In the genomic region with DNA sequence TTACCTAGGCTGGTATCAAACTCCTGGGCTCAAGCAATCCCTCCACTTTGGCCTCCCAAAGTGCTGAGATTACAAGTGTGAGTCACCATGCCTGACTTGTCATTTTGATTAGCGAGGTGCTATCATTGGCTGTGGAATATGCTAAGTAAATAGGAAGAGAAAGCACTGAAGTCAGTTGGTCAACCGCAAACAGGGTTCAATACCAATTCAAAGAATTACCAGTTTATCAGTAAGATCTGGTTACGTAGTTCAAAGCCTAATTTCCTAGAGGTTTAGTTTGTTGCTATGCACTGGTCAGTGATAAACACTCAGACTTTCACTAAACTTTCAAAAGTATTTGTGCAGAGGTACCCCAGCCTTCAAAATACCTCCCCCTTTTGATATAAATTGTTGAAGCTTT, we compare ENCODE assay signal across 13 cellular contexts. TPM values are rescaled to one million over a fixed set of nuclear protein-coding genes. Genes with fewer than 3 reads are reported as not detected.
DNase-seq lines count a peak whose midpoint lies in the region; ATAC-seq and TF ChIP-seq lines count a peak whose summit lies in the region.
"Had no signal": no experiment of that assay in that cellular context is flagged by ENCODE, and none has a peak within 500 bp of the region (broad histone marks: within the 10 kb centered on the region; RNA-seq: fewer than 3 reads in every experiment).

No MANE protein-coding gene starts in this region.

- H3K27me3 ChIP-seq in smooth muscle cell (ENCODE audit: low read depth) (no peaks in the 10 kb centered on the region), Karpas-422 (ENCODE audit: low read length) (no peaks in the 10 kb centered on the region)
- H3K27me3 ChIP-seq: hepatocyte had no signal

- H3K4me2 ChIP-seq in smooth muscle cell (no peak overlapping the region), Karpas-422 (ENCODE audit: low read depth, low read length, poor library complexity, severe bottlenecking) (no peak overlapping the region)
- H3K4me2 ChIP-seq: hepatocyte had no signal

- H2AFZ ChIP-seq in smooth muscle cell (ENCODE audit: low read depth) = no peak overlapping the region
- H2AFZ ChIP-seq in Karpas-422 (ENCODE audit: low read length) = no peak overlapping the region
- H2AFZ ChIP-seq: hepatocyte had no signal

- CTCF ChIA-PET in Calu3 (lab: Charles Lee) = no interaction called here
- CTCF ChIA-PET in activated CD4-positive, alpha-beta memory T cell treated with anti-CD3 and anti-CD28 coated beads for 36 hours (lab: Charles Lee) = interaction anchor here (1.2 to 3.5 kb wide), 2 partner anchors 107 to 120 kb away, joined by 3 to 13 read pairs; no protein-coding TSS in a partner anchor

- peak; percentile 10 for DNase-seq in Calu3
- peak; percentile 45 for DNase-seq in M059J (ENCODE audit: low read depth)
- DNase-seq in activated CD4-positive, alpha-beta memory T cell treated with anti-CD3 and anti-CD28 coated beads for 36 hours = no peak
- DNase-seq in fibroblast of the aortic adventitia (ENCODE audit: low read depth) = peak; percentile 14
- no peak for DNase-seq in smooth muscle cell (lab: John Stamatoyannopoulos, UW; ENCODE audit: unreplicated experiment)
- no peak for DNase-seq in Karpas-422
- no peak for DNase-seq in nephron progenitor cell
- DNase-seq: activated naive CD8-positive, alpha-beta T cell treated with anti-CD3 and anti-CD28 coated beads, Interleukin-2, amount 10 ng/mL, durations not matched to agents 7 days and 5 days; activated T-cell treated with anti-CD3 and anti-CD28 coated beads for 4 hours; AML-193 had no signal

- no peaks in the 10 kb centered on the region for H3K27me3 Mint-ChIP-seq in Calu3 (ENCODE audit: unreplicated experiment)
- no peaks in the 10 kb centered on the region for H3K27me3 Mint-ChIP-seq in activated CD4-positive, alpha-beta memory T cell treated with anti-CD3 and anti-CD28 coated beads for 36 hours
- H3K27me3 Mint-ChIP-seq in nephron progenitor cell (ENCODE audit: low read depth, poor library complexity) = no peaks in the 10 kb centered on the region
- H3K27me3 Mint-ChIP-seq: activated naive CD8-positive, alpha-beta T cell treated with anti-CD3 and anti-CD28 coated beads, Interleukin-2, amount 10 ng/mL, durations not matched to agents 7 days and 5 days had no signal

- H3K9me3 Mint-ChIP-seq in Calu3 (ENCODE audit: low read depth, unreplicated experiment) (no peaks in the 10 kb centered on the region), nephron progenitor cell (no peaks in the 10 kb centered on the region)
- H3K9me3 Mint-ChIP-seq in activated CD4-positive, alpha-beta memory T cell treated with anti-CD3 and anti-CD28 coated beads for 36 hours = no peaks in the 10 kb centered on the region
- H3K9me3 Mint-ChIP-seq: activated naive CD8-positive, alpha-beta T cell treated with anti-CD3 and anti-CD28 coated beads, Interleukin-2, amount 10 ng/mL, durations not matched to agents 7 days and 5 days had no signal

- H3K36me3 Mint-ChIP-seq in Calu3 (ENCODE audit: insufficient read depth, unreplicated experiment) = peaks cover 5% of the 10 kb centered on the region
- H3K36me3 Mint-ChIP-seq in activated CD4-positive, alpha-beta memory T cell treated with anti-CD3 and anti-CD28 coated beads for 36 hours = peaks cover 31% of the 10 kb centered on the region
- peaks cover 23% of the 10 kb centered on the region for H3K36me3 Mint-ChIP-seq in nephron progenitor cell (ENCODE audit: low read depth)

- H3K4me3 ChIP-seq in fibroblast of the aortic adventitia (ENCODE audit: low read depth, low read length) (no peak overlapping the region), smooth muscle cell (no peak overlapping the region), Karpas-422 (ENCODE audit: low read length) (no peak overlapping the region)
- H3K4me3 ChIP-seq: hepatocyte had no signal

- H3K27ac ChIP-seq in smooth muscle cell (ENCODE audit: low read depth) (no peak overlapping the region), Karpas-422 (ENCODE audit: low read length) (no peak overlapping the region)
- H3K27ac ChIP-seq: epithelial cell of prostate, hepatocyte had no signal

- no peaks in the 10 kb centered on the region for H3K9me2 ChIP-seq in Karpas-422 (replicated peaks; ENCODE audit: insufficient read depth, low read length)

- intact Hi-C loops in Calu3 (cut with micrococcal nuclease; ENCODE audit: unreplicated experiment) = no loop called here
- intact Hi-C loops in activated CD4-positive, alpha-beta memory T cell treated with anti-CD3 and anti-CD28 coated beads for 36 hours (cut with micrococcal nuclease) = loop anchor here (10.0 kb wide), 2 partner anchors 383 to 633 kb away; a partner anchor contains a TSS

- H3K4me1 Mint-ChIP-seq in Calu3 (ENCODE audit: low read depth, unreplicated experiment) (no peaks in the 10 kb centered on the region), nephron progenitor cell (no peaks in the 10 kb centered on the region)
- peaks cover 69% of the 10 kb centered on the region for H3K4me1 Mint-ChIP-seq in activated CD4-positive, alpha-beta memory T cell treated with anti-CD3 and anti-CD28 coated beads for 36 hours (ENCODE audit: low read depth)

- no peaks in the 10 kb centered on the region for H3K9me3 ChIP-seq in smooth muscle cell (replicated peaks; ENCODE audit: low read depth)
- no peaks in the 10 kb centered on the region for H3K9me3 ChIP-seq in Karpas-422 (ENCODE audit: low read length)

- TF ChIP-seq CTCF in Calu3 (IDR thresholded peaks at IDR 0.05; ENCODE audit: unreplicated experiment) (no peak), fibroblast of the aortic adventitia (IDR thresholded peaks at IDR 0.05; ENCODE audit: insufficient read depth, low read length) (no peak), smooth muscle cell (IDR thresholded peaks at IDR 0.05; ENCODE audit: borderline replicate concordance, insufficient read depth, poor library complexity, severe bottlenecking) (no peak), nephron progenitor cell (IDR thresholded peaks at IDR 0.05) (no peak)

- no peaks in the 10 kb centered on the region for H3F3A ChIP-seq in smooth muscle cell (ENCODE audit: low read depth)

- BruUV-seq in Calu3 (replicated peaks; lab: Mats Ljungman, UMichigan) = no TSS peak

- H3K4me1 ChIP-seq in smooth muscle cell (ENCODE audit: low read depth) (no peaks in the 10 kb centered on the region), Karpas-422 (ENCODE audit: low read length) (no peaks in the 10 kb centered on the region; the same call in 1 of the 2 replicates)

- POLR2A ChIA-PET in activated CD4-positive, alpha-beta memory T cell treated with anti-CD3 and anti-CD28 coated beads for 36 hours (lab: Charles Lee) = no interaction called here

- ATAC-seq in GM18867 (IDR thresholded peaks at IDR 0.05; ENCODE audit: unreplicated experiment) = no peak

- H3K27ac Mint-ChIP-seq in Calu3 (ENCODE audit: unreplicated experiment) (no peak overlapping the region), nephron progenitor cell (no peak overlapping the region)
- H3K27ac Mint-ChIP-seq in activated CD4-positive, alpha-beta memory T cell treated with anti-CD3 and anti-CD28 coated beads for 36 hours = peak overlapping the region; percentile 20
- H3K27ac Mint-ChIP-seq: activated naive CD8-positive, alpha-beta T cell treated with anti-CD3 and anti-CD28 coated beads, Interleukin-2, amount 10 ng/mL, durations not matched to agents 7 days and 5 days had no signal

- H3K79me2 ChIP-seq in smooth muscle cell (ENCODE audit: low read depth) (no peaks in the 10 kb centered on the region), Karpas-422 (ENCODE audit: low read length) (peaks cover 21% of the 10 kb centered on the region)

- H4K20me1 ChIP-seq in smooth muscle cell (ENCODE audit: low read depth) = peaks cover 28% of the 10 kb centered on the region
- no peaks in the 10 kb centered on the region for H4K20me1 ChIP-seq in Karpas-422 (ENCODE audit: insufficient read depth, low read depth, low read length)

- 61% methylated on average over 3 of the region's 3 CpGs for WGBS in smooth muscle cell (ENCODE audit: low lambda C conversion rate)

- no peak overlapping the region for H3K9ac ChIP-seq in smooth muscle cell (ENCODE audit: low read depth)
- no peak overlapping the region for H3K9ac ChIP-seq in Karpas-422 (ENCODE audit: low read length)

- no peak overlapping the region for H3K4me3 Mint-ChIP-seq in Calu3 (ENCODE audit: low read depth, unreplicated experiment)
- no peak overlapping the region for H3K4me3 Mint-ChIP-seq in activated CD4-positive, alpha-beta memory T cell treated with anti-CD3 and anti-CD28 coated beads for 36 hours
- no peak overlapping the region for H3K4me3 Mint-ChIP-seq in nephron progenitor cell
- H3K4me3 Mint-ChIP-seq: activated naive CD8-positive, alpha-beta T cell treated with anti-CD3 and anti-CD28 coated beads, Interleukin-2, amount 10 ng/mL, durations not matched to agents 7 days and 5 days had no signal

- H3K36me3 ChIP-seq in smooth muscle cell (ENCODE audit: low read depth) (no peaks in the 10 kb centered on the region), Karpas-422 (ENCODE audit: insufficient read depth, low read length) (peaks cover 8% of the 10 kb centered on the region)

RNA-seq across cellular contexts. Expression of a gene that starts 29.5 kb away (rescaled TPM):
- total RNA-seq in Calu3 (2022) = 83.0 and 85.1 TPM in 2 replicates
- total RNA-seq in M059J (2014; rRNA removed; shearing (Covaris generic)) = 61.6 and 98.2 TPM in 2 replicates
- 10 to 100 TPM; 47.2 to 52.0 TPM for total RNA-seq in activated CD4-positive, alpha-beta memory T cell treated with anti-CD3 and anti-CD28 coated beads for 36 hours
- total RNA-seq in fibroblast of the aortic adventitia (ENCODE audit: low replicate concordance) = 49.5 and 136 TPM in 2 replicates
- 106 and 123 TPM in 2 replicates for total RNA-seq in smooth muscle cell
- polyA plus RNA-seq in smooth muscle cell = 91.5 and 99.6 TPM in 2 replicates
- total RNA-seq in Karpas-422 (2014; rRNA removed; shearing (Covaris generic); ENCODE audit: low replicate concordance) = 41.8 and 43.0 TPM in 2 replicates

RNA-seq across cellular contexts. Expression of a gene that starts 29.5 kb away (rescaled TPM):
- total RNA-seq in Calu3 (2022) (12.1 and 12.2 TPM in 2 replicates), fibroblast of the aortic adventitia (ENCODE audit: low replicate concordance) (2.2 and 5.7 TPM in 2 replicates), smooth muscle cell (2.8 and 3.6 TPM in 2 replicates)
- total RNA-seq in M059J (2014; rRNA removed; shearing (Covaris generic)) = 1.3 and 3.4 TPM in 2 replicates
- 1 to 10 TPM; 6.0 to 6.2 TPM for total RNA-seq in activated CD4-positive, alpha-beta memory T cell treated with anti-CD3 and anti-CD28 coated beads for 36 hours
- polyA plus RNA-seq in smooth muscle cell = 0.14 and 1.6 TPM in 2 replicates
- total RNA-seq in Karpas-422 (2014; rRNA removed; shearing (Covaris generic); ENCODE audit: low replicate concordance) = 7.8 and 12.2 TPM in 2 replicates

RNA-seq across cellular contexts. Expression of a gene that starts 46.3 kb away (rescaled TPM):
- total RNA-seq in Calu3 (2022) (62.2 and 76.9 TPM in 2 replicates), fibroblast of the aortic adventitia (ENCODE audit: low replicate concordance) (109 and 323 TPM in 2 replicates), smooth muscle cell (206 and 235 TPM in 2 replicates)
- total RNA-seq in M059J (2014; rRNA removed; shearing (Covaris generic)) = 280 and 301 TPM in 2 replicates
- 10 to 100 TPM; 57.6 to 60.0 TPM for total RNA-seq in activated CD4-positive, alpha-beta memory T cell treated with anti-CD3 and anti-CD28 coated beads for 36 hours
- polyA plus RNA-seq in smooth muscle cell = 147 and 195 TPM in 2 replicates
- total RNA-seq in Karpas-422 (2014; rRNA removed; shearing (Covaris generic); ENCODE audit: low replicate concordance) = 33.9 and 72.5 TPM in 2 replicates

Comparison
In these comparisons a context has a peak if more than half of its experiments do, and no peak if none do; other contexts are left out.
1. DNase-seq: peak in Calu3 (single experiment), M059J (single experiment) and fibroblast of the aortic adventitia (single experiment); none in activated CD4-positive, alpha-beta memory T cell treated with anti-CD3 and anti-CD28 coated beads for 36 hours (single experiment), smooth muscle cell (single experiment), Karpas-422 (single experiment) and nephron progenitor cell (single experiment).